In the genomic region with DNA sequence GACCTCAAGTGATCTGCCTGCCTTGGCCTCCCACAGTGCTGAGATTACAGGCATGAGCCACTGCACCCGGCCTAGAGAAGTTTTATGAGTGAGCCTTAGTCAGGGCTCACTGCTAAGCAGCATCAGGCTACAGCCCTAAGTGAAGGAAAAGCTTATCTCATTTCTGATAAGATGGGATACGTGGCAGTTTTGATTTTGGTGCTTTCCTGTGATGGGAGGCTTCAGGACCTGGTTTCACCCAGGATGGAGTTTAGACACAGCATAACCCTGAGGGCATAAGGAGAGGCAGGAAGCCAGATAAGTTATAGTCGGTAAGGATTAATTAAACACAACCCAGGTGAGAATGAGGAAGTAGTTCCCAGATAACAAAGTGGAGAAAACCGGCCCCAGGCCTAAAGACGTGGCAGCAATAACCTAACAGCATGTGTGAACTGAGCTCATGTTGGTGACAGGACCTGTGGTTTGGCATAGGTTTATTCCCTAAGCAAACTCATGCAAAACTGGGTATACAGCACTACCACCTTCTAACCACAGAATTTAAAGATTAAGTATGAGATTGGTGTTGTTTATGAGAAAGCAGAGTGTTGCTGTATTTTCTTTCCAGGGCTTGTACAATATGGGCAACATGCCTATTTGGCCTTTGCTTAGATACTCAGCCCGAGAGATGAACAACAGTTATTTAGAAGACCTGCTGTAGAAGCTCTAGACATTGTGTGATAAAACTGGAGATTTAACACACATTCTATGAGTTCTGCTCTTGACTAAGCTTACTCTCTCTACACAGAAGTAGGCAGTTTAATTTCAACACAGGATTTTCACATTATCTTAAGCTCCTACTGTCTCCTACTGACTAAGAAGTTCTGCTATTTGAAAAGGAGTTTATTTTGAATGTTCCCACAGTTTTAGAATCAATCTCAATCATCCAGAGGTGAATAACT, we compare ENCODE assay signal across 9 cellular contexts.
A peak's percentile ranks its signal among the peaks of the same experiment; 100 is the strongest.
DNase-seq lines count a peak whose midpoint lies in the region; ATAC-seq, FAIRE-seq and TF ChIP-seq lines count a peak whose summit lies in the region.
"Had no signal": no experiment of that assay in that cellular context is flagged by ENCODE, and none has a peak within 500 bp of the region (broad histone marks: within the 10 kb centered on the region; RNA-seq: fewer than 3 reads in every experiment).

No MANE protein-coding gene starts in this region.

- BruUV-seq in mammary epithelial cell (replicated peaks; lab: Mats Ljungman, UMichigan) = no TSS peak

- dilution Hi-C loops in mammary epithelial cell (cut with HindIII; ENCODE audit: low sequenced_read_pairs) = loop anchor here (5.0 kb wide), 1 partner anchor 99 kb away; no protein-coding TSS in a partner anchor

- DNase-seq in SIG-M5 treated with dmso at 0.1 percent for 504 hours (lab: John Stamatoyannopoulos, UW; ENCODE audit: unreplicated experiment) (peak; percentile 29), SIG-M5 (lab: John Stamatoyannopoulos, UW) (no peak), M059J (ENCODE audit: low read depth) (peak; percentile 96), mammary epithelial cell (peak; percentile 69), small intestine (peak; percentile 98), progenitor cell of endocrine pancreas (ENCODE audit: low spot score, unreplicated experiment) (no peak), RKO (ENCODE audit: low spot score) (no peak)
- DNase-seq: NCI-H2029 treated with DMSO at 0.1 percent for 48 hours had no signal

- H4K20me1 ChIP-seq in mammary epithelial cell (ENCODE audit: insufficient read depth, low read length) = no peaks in the 10 kb centered on the region

- intact Hi-C loops in mammary epithelial cell (cut with micrococcal nuclease) = loop anchor here (2.0 to 5.0 kb wide), 3 partner anchors 154 to 451 kb away; no protein-coding TSS in a partner anchor

- no peak overlapping the region for H3K27ac ChIP-seq in mammary epithelial cell (ENCODE audit: insufficient read depth, low read depth, low read length)
- peak overlapping the region; percentile 49 to 64 for H3K27ac ChIP-seq in small intestine (ENCODE audit: low read depth in 1 of 2, low read length in 1 of 2)

- H3K27me3 ChIP-seq in mammary epithelial cell (ENCODE audit: insufficient read depth, low read length) (no peaks in the 10 kb centered on the region), small intestine (ENCODE audit: control insufficient read depth in 2 of 2, insufficient read depth in 2 of 2, low read length in 2 of 2) (no peaks in the 10 kb centered on the region)

- H3K4me2 ChIP-seq in mammary epithelial cell (ENCODE audit: insufficient read depth, low read depth, low read length) = no peak overlapping the region

- H3K4me3 Mint-ChIP-seq in progenitor cell of endocrine pancreas (ENCODE audit: low read depth) = no peak overlapping the region

- H3K36me3 ChIP-seq in mammary epithelial cell (ENCODE audit: insufficient read depth, low read length) (no peaks in the 10 kb centered on the region), small intestine (ENCODE audit: control insufficient read depth in 2 of 2, insufficient read depth in 2 of 2, low read length in 2 of 2) (no peaks in the 10 kb centered on the region)

- in situ Hi-C loops in mammary epithelial cell (cut with MboI; ENCODE audit: low sequenced_read_pairs in 2 of 2) = loop anchor here in 1 of 2 donors (25.0 kb wide), 1 partner anchor 454 kb away; no protein-coding TSS in a partner anchor

- no peak overlapping the region for H3K9ac ChIP-seq in mammary epithelial cell (ENCODE audit: insufficient read depth, low read length)

- TF ChIP-seq CTCF in mammary epithelial cell (conservative IDR thresholded peaks at IDR 0.05 in 1 of 2, IDR thresholded peaks at IDR 0.05 in 1 of 2; ENCODE audit: extremely low read depth in 1 of 2, insufficient read depth in 1 of 2, low read depth in 1 of 2, low read length in 2 of 2) (no peak), progenitor cell of endocrine pancreas (IDR thresholded peaks at IDR 0.05; ENCODE audit: unreplicated experiment) (no peak)

- H3K4me1 ChIP-seq in mammary epithelial cell (ENCODE audit: insufficient read depth, low read length) (peaks cover 6% of the 10 kb centered on the region), small intestine (ENCODE audit: control insufficient read depth in 2 of 2, insufficient read depth in 1 of 2, low read depth in 1 of 2, low read length in 1 of 2) (peaks cover 0 to 3% of the 10 kb centered on the region in 2 donors)

- peaks cover 16% of the 10 kb centered on the region for H3K4me1 Mint-ChIP-seq in progenitor cell of endocrine pancreas (ENCODE audit: low read depth)

- CTCF ChIA-PET in mammary epithelial cell (lab: Charles Lee; ENCODE audit: low non-redundant PET) = no interaction called here

- H3K79me2 ChIP-seq in mammary epithelial cell (ENCODE audit: insufficient read depth, low read length) = no peaks in the 10 kb centered on the region

- H3K9me3 ChIP-seq in mammary epithelial cell (replicated peaks; ENCODE audit: insufficient read depth, low read length) (no peaks in the 10 kb centered on the region), small intestine (ENCODE audit: control insufficient read depth, low read depth) (no peaks in the 10 kb centered on the region)

- WGBS in mammary epithelial cell (ENCODE audit: low coverage, missing lambda C conversion rate) = 32% methylated on average over 6 of the region's 6 CpGs
- WGBS in small intestine, 3 donors = 9 to 39% (median 18%) methylated on average over 6 of the region's 6 CpGs

- peaks cover 2% of the 10 kb centered on the region for H3K36me3 Mint-ChIP-seq in progenitor cell of endocrine pancreas (ENCODE audit: insufficient read depth)

- peak; percentile 19 for FAIRE-seq in small intestine (lab: Jason Lieb, UNC)

- no peaks in the 10 kb centered on the region for H3K9me3 Mint-ChIP-seq in progenitor cell of endocrine pancreas (ENCODE audit: low read depth)

- H2AFZ ChIP-seq in mammary epithelial cell (ENCODE audit: low read depth, low read length) = peak overlapping the region; percentile 14

- no peak for ATAC-seq in HG02759 (IDR thresholded peaks at IDR 0.05; ENCODE audit: unreplicated experiment)

- H3K27ac Mint-ChIP-seq in progenitor cell of endocrine pancreas = no peak overlapping the region

- peaks cover 3% of the 10 kb centered on the region for H3K27me3 Mint-ChIP-seq in progenitor cell of endocrine pancreas

- no peak overlapping the region for H3K4me3 ChIP-seq in mammary epithelial cell (replicated peaks in 1 of 3; ENCODE audit: insufficient read depth in 1 of 3, low read depth in 2 of 3, low read length in 3 of 3)
- no peak overlapping the region for H3K4me3 ChIP-seq in small intestine (ENCODE audit: low read depth in 1 of 2, low read length in 2 of 2)

Comparison
In these comparisons a context has a peak if more than half of its experiments do, and no peak if none do; other contexts are left out.
1. DNase-seq: peak in SIG-M5 treated with dmso at 0.1 percent for 504 hours (single experiment), M059J (single experiment), mammary epithelial cell (single experiment) and small intestine (single experiment); none in SIG-M5 (single experiment), progenitor cell of endocrine pancreas (single experiment) and RKO (single experiment).